In the genomic region with DNA sequence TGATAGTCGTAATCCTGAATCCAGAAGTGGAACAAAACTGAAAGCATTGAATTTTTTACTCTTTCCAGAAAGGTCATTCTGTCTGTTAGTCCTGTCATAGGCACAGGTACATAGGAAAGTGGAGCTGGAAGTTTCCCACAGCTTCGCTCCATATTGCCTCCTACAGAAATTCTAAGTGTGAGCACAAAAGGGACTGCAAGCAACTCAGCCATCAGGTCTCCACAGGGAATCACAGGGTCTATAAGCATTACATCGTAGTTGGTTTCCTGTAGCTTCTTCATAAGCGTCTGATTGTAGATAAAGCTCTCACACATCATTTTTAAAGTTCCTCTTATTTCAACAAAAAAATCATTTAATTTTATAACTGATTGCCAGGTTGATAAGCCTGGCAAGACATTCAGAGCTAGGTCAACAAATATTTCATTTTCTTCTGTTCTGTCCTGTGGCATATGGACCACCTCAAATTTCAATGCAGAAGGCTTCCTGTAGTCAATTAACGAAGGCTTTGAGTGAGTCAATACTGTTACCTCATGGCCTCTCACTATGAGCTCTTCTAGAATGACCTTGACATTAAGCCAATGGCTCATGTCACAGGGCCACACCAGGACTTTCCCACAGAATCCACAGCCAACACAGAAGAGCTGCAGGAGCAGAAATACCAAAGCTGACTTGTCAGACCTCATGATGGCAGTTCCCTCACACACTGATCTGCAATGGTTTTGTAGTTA, we compare ENCODE assay signal across 1 cellular context.
TF ChIP-seq lines count a peak whose summit lies in the region.

A gene (minus strand): TSS at position 727 of the 728 bp plus-strand sequence. CDS start 44 bp downstream, at position 683.

TF ChIP-seq in SK-N-SH, 30 proteins besides CTCF, POLR2A, EP300 and RAD21 (continued from another document):
- TF ChIP-seq EZH2phosphoT487 (IDR thresholded peaks at IDR 0.05; ENCODE audit: borderline replicate concordance, low read depth) (no peak), NFIC (IDR thresholded peaks at IDR 0.05; ENCODE audit: borderline replicate concordance) (no peak), TCF12 (IDR thresholded peaks at IDR 0.05) (no peak)
